Comparison of ENCODE assay signal across 25 cellular contexts in genomic region chr5:606061-606460, GRCh38.
"Had no signal": no experiment of that assay in that cellular context is flagged by ENCODE, and none has a peak within 500 bp of the region (broad histone marks: within the 10 kb centered on the region; RNA-seq: fewer than 3 reads in every experiment).

No MANE protein-coding gene starts in this region.

- H3K27me3 ChIP-seq: brain microvascular endothelial cell, colonic mucosa, ovary, uterus had no signal

- H3K4me3 ChIP-seq: colonic mucosa, heart left ventricle, lung, ovary, skin epidermis, suprapubic skin, tibial nerve, uterus had no signal

- H3K4me2 ChIP-seq: SK-N-SH had no signal

- H3K27ac ChIP-seq: brain microvascular endothelial cell, colonic mucosa, epithelial cell of prostate, heart left ventricle, ovary, skin epidermis, suprapubic skin, tibial nerve, uterus, VCaP had no signal

- H3K9me2 ChIP-seq: SK-N-SH had no signal

- H3K4me1 ChIP-seq: colonic mucosa, suprapubic skin, uterus had no signal

- DNase-seq: activated CD4-positive, alpha-beta T cell treated with anti-CD3 and anti-CD28 coated beads, Interleukin-2, amount 10 ng/mL, durations not matched to agents 7 days and 5 days; activated CD4-positive, CD25-positive, alpha-beta regulatory T cell treated with anti-CD3 and anti-CD28 coated beads, Interleukin-2, amount 50 U/mL, for 72 hours; activated CD8-positive, alpha-beta T cell treated with anti-CD3 and anti-CD28 coated beads for 36 hours; activated naive CD4-positive, alpha-beta T cell treated with anti-CD3 and anti-CD28 coated beads for 36 hours; activated T-cell treated with anti-CD3 and anti-CD28 coated beads, Interleukin-2, amount 50 U/mL, for 1 hour; anterior cingulate cortex; brain microvascular endothelial cell; colonic mucosa; naive thymus-derived CD4-positive, alpha-beta T cell; SK-N-SH; stimulated activated CD4-positive, alpha-beta T cell treated with anti-CD3 and anti-CD28 coated beads, Interleukin-2, amount 100 ng/mL, for 24 hours; T-helper 2 cell; uterus had no signal

- H3K9me3 ChIP-seq: colonic mucosa, heart left ventricle, ovary, SK-N-SH, suprapubic skin, tibial nerve, uterus had no signal

- H3K36me3 ChIP-seq: brain microvascular endothelial cell, colonic mucosa, heart left ventricle, ovary, suprapubic skin, tibial nerve, uterus had no signal

- ATAC-seq: activated CD8-positive, alpha-beta T cell treated with anti-CD3 and anti-CD28 coated beads for 36 hours; heart left ventricle; left colon; naive thymus-derived CD4-positive, alpha-beta T cell; right cardiac atrium; stimulated activated effector memory CD8-positive, alpha-beta T cell treated with anti-CD3 and anti-CD28 coated beads, Interleukin-12 subunit alpha, Interleukin-12 subunit beta, amount 100 ng/mL, for 72 hours; stimulated activated naive CD8-positive, alpha-beta T cell treated with anti-CD3 and anti-CD28 coated beads, Interleukin-15, amount 100 ng/mL, for 72 hours had no signal
